Comparison of ENCODE assay signal across 30 cellular contexts in the genomic region with DNA sequence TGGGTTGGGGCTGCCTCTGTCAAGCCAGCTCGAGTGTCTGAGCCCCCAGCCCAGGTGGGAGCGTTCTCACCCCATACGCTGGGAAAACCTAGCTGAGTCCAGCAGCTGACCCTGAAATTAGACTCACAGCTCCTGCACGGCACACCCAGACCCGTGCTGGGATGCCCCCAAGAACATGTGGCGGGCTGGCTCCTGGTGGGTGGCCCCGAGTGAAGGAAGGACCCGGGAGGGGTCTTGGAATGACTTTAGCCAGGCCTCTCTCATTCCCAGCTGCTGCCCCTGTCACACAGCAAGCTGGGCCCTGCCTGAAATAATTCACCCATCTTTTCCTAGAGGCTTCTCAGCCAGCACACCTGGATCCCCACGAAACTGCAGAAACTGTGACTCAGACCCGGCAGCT.
"Had no signal": no experiment of that assay in that cellular context is flagged by ENCODE, and none has a peak within 500 bp of the region (broad histone marks: within the 10 kb centered on the region; RNA-seq: fewer than 3 reads in every experiment).

No MANE protein-coding gene starts in this region.

- H3K27ac ChIP-seq: ascending aorta, breast epithelium, cardiac muscle cell, colonic mucosa, epithelial cell of prostate, esophagus squamous epithelium, gastroesophageal sphincter had no signal

- H3K4me1 Mint-ChIP-seq: activated CD4-positive, alpha-beta T cell treated with anti-CD3 and anti-CD28 coated beads, Interleukin-2, amount 10 ng/mL, durations not matched to agents 7 days and 5 days; activated naive CD4-positive, alpha-beta T cell treated with anti-CD3 and anti-CD28 coated beads, Interleukin-2, amount 10 ng/mL, durations not matched to agents 7 days and 5 days; brain had no signal

- DNase-seq: activated CD4-positive, alpha-beta memory T cell treated with anti-CD3 and anti-CD28 coated beads, Interleukin-2, amount 10 ng/mL, durations not matched to agents 7 days and 5 days; activated CD4-positive, alpha-beta T cell treated with anti-CD3 and anti-CD28 coated beads for 1 hour; activated CD4-positive, alpha-beta T cell treated with anti-CD3 and anti-CD28 coated beads for 4 hours; activated CD4-positive, alpha-beta T cell treated with anti-CD3 and anti-CD28 coated beads, Interleukin-2, amount 10 ng/mL, durations not matched to agents 7 days and 5 days; activated CD4-positive, alpha-beta T cell treated with anti-CD3 and anti-CD28 coated beads, Interleukin-2, amount 50 U/mL, for 4 hours; activated gamma-delta T cell; activated naive CD4-positive, alpha-beta T cell; activated naive CD4-positive, alpha-beta T cell treated with anti-CD3 and anti-CD28 coated beads, Interleukin-2, amount 10 ng/mL, durations not matched to agents 7 days and 5 days; activated naive CD8-positive, alpha-beta T cell treated with anti-CD3 and anti-CD28 coated beads, Interleukin-2, amount 10 ng/mL, durations not matched to agents 7 days and 5 days; activated T-cell treated with anti-CD3 and anti-CD28 coated beads, Interleukin-2, amount 50 U/mL, for 1 hour; activated T-cell treated with anti-CD3 and anti-CD28 coated beads, Interleukin-2, amount 50 U/mL, for 48 hours; central memory CD4-positive, alpha-beta T cell; cerebellar nuclear complex; colonic mucosa; effector CD8-positive, alpha-beta T cell; esophagus squamous epithelium; foreskin melanocyte; T-helper 1 cell; T-helper 17 cell; T1000 had no signal

- H3K36me3 ChIP-seq: ascending aorta, breast epithelium, cardiac muscle cell, colonic mucosa, esophagus squamous epithelium, gastroesophageal sphincter had no signal

- H3K27me3 Mint-ChIP-seq: activated CD4-positive, alpha-beta memory T cell treated with anti-CD3 and anti-CD28 coated beads, Interleukin-2, amount 10 ng/mL, durations not matched to agents 7 days and 5 days; activated CD4-positive, alpha-beta T cell treated with anti-CD3 and anti-CD28 coated beads, Interleukin-2, amount 10 ng/mL, durations not matched to agents 7 days and 5 days; activated naive CD4-positive, alpha-beta T cell treated with anti-CD3 and anti-CD28 coated beads, Interleukin-2, amount 10 ng/mL, durations not matched to agents 7 days and 5 days; activated naive CD8-positive, alpha-beta T cell treated with anti-CD3 and anti-CD28 coated beads, Interleukin-2, amount 10 ng/mL, durations not matched to agents 7 days and 5 days; T-helper 17 cell had no signal

- ATAC-seq: activated naive CD4-positive, alpha-beta T cell treated with anti-CD3 and anti-CD28 coated beads, Interleukin-2, amount 50 U/mL, for 72 hours; gastroesophageal sphincter; T-helper 17 cell had no signal

- H3K9me3 ChIP-seq: colonic mucosa had no signal

- H3K27ac Mint-ChIP-seq: activated CD4-positive, alpha-beta memory T cell treated with anti-CD3 and anti-CD28 coated beads, Interleukin-2, amount 10 ng/mL, durations not matched to agents 7 days and 5 days; activated CD4-positive, alpha-beta T cell treated with anti-CD3 and anti-CD28 coated beads, Interleukin-2, amount 10 ng/mL, durations not matched to agents 7 days and 5 days; activated naive CD4-positive, alpha-beta T cell treated with anti-CD3 and anti-CD28 coated beads, Interleukin-2, amount 10 ng/mL, durations not matched to agents 7 days and 5 days; activated naive CD4-positive, alpha-beta T cell treated with anti-CD3 and anti-CD28 coated beads, Interleukin-2, amount 50 U/mL, for 72 hours; activated naive CD8-positive, alpha-beta T cell treated with anti-CD3 and anti-CD28 coated beads, Interleukin-2, amount 10 ng/mL, durations not matched to agents 7 days and 5 days; activated T-helper 1 cell treated with anti-CD3 and anti-CD28 coated beads, Interleukin-12 subunit alpha, Interleukin-12 subunit beta, Interleukin-2, Interleukin-4 antibody, amounts not matched to agents 30 ng/mL and 10 ng/mL and 1 ng/mL, durations not matched to agents 14 hours and 24 hours and 36 hours; activated T-helper 2 cell treated with anti-CD3 and anti-CD28 coated beads, Interferon-gamma antibody, Interleukin-2, Interleukin-4, amounts not matched to agents 10 μg/mL and 5 μg/mL and 100 μg/mL, durations not matched to agents 14 hours and 24 hours and 36 hours; T-helper 17 cell; T-helper 2 cell treated with Interferon-gamma antibody and Interleukin-4, amounts not matched to agents 5 μg/mL and 100 μg/mL, for 36 hours had no signal

- H3K4me3 ChIP-seq: ascending aorta, breast epithelium, cardiac muscle cell, colonic mucosa, esophagus squamous epithelium, gastroesophageal sphincter had no signal

- H3K27me3 ChIP-seq: ascending aorta, cardiac muscle cell, colonic mucosa, esophagus squamous epithelium had no signal

- H3K4me1 ChIP-seq: ascending aorta, breast epithelium, colonic mucosa, esophagus squamous epithelium, gastroesophageal sphincter had no signal

- H3K4me3 Mint-ChIP-seq: activated CD4-positive, alpha-beta memory T cell treated with anti-CD3 and anti-CD28 coated beads, Interleukin-2, amount 10 ng/mL, durations not matched to agents 7 days and 5 days; activated CD4-positive, alpha-beta T cell treated with anti-CD3 and anti-CD28 coated beads, Interleukin-2, amount 10 ng/mL, durations not matched to agents 7 days and 5 days; activated naive CD4-positive, alpha-beta T cell treated with anti-CD3 and anti-CD28 coated beads, Interleukin-2, amount 10 ng/mL, durations not matched to agents 7 days and 5 days; activated naive CD8-positive, alpha-beta T cell treated with anti-CD3 and anti-CD28 coated beads, Interleukin-2, amount 10 ng/mL, durations not matched to agents 7 days and 5 days; activated T-helper 1 cell treated with anti-CD3 and anti-CD28 coated beads, Interleukin-12 subunit alpha, Interleukin-12 subunit beta, Interleukin-2, Interleukin-4 antibody, amounts not matched to agents 30 ng/mL and 10 ng/mL and 1 ng/mL, durations not matched to agents 14 hours and 24 hours and 36 hours; brain; T-helper 17 cell; T-helper 2 cell treated with Interferon-gamma antibody and Interleukin-4, amounts not matched to agents 5 μg/mL and 100 μg/mL, for 36 hours had no signal
